8 cellular contexts compared by ENCODE assay signal in genomic region chr10:16891375-16892313, GRCh38.
DNase-seq lines count a peak whose midpoint lies in the region; ATAC-seq and TF ChIP-seq lines count a peak whose summit lies in the region.

No MANE protein-coding gene starts in this region.

- H3K27ac ChIP-seq in trophoblast cell (ENCODE audit: low read depth, low read length) = peak overlapping the region; percentile 34
- H3K27ac ChIP-seq in uterus = peak overlapping the region; percentile 26 to 59

- peak; percentile 70 for ATAC-seq in GM18867 (IDR thresholded peaks at IDR 0.05; ENCODE audit: unreplicated experiment)
- ATAC-seq in HG03196 (IDR thresholded peaks at IDR 0.05; ENCODE audit: unreplicated experiment) = no peak

- H2AK5ac ChIP-seq in trophoblast cell (ENCODE audit: low read length) = no peak overlapping the region

- peak overlapping the region; percentile 62 for H4K12ac ChIP-seq in trophoblast cell (ENCODE audit: low read depth, low read length)

- H3K4me3 ChIP-seq in foreskin fibroblast (ENCODE audit: low read depth in 1 of 2, low read length in 2 of 2) = no peak overlapping the region
- no peak overlapping the region for H3K4me3 ChIP-seq in trophoblast cell (ENCODE audit: low read depth, low read length)
- no peak overlapping the region for H3K4me3 ChIP-seq in uterus

- TF ChIP-seq POLR2A in uterus (IDR thresholded peaks at IDR 0.05) = no peak

- no peak for TF ChIP-seq CTCF in foreskin fibroblast (IDR thresholded peaks at IDR 0.05; ENCODE audit: low read depth, low read length)
- TF ChIP-seq CTCF in uterus (IDR thresholded peaks at IDR 0.05) = peak; percentile 46 to 71 (median 64)

- H3K27me3 ChIP-seq in trophoblast cell (ENCODE audit: insufficient read depth, low read length) (no peaks in the 10 kb centered on the region), uterus (no peaks in the 10 kb centered on the region)

- H3K4ac ChIP-seq in trophoblast cell (ENCODE audit: low read depth, low read length) = no peak overlapping the region

- intact Hi-C loops in uterus (cut with DNase I; ENCODE audit: low total_unique reads) = no loop called here

- H2BK5ac ChIP-seq in trophoblast cell (ENCODE audit: low read depth, low read length, poor library complexity) = peak overlapping the region; percentile 68

- no peak overlapping the region for H3K18ac ChIP-seq in trophoblast cell (ENCODE audit: low read length)

- peak; percentile 7 to 34 for DNase-seq in NOMO-1 (lab: John Stamatoyannopoulos, UW; ENCODE audit: unreplicated experiment in 2 of 2)
- DNase-seq in activated T-cell treated with anti-CD3 and anti-CD28 coated beads for 48 hours (ENCODE audit: low read depth) = peak; percentile 30
- DNase-seq in foreskin fibroblast = peak; percentile 79 to 88
- peak in 1 of 2 donors; percentile 27 for DNase-seq in trophoblast cell
- DNase-seq in uterus = peak; percentile 67 to 69
- no peak for DNase-seq in NCI-H128 (lab: John Stamatoyannopoulos, UW; ENCODE audit: unreplicated experiment)

- H4K8ac ChIP-seq in trophoblast cell (ENCODE audit: low read depth, low read length) = peak overlapping the region; percentile 54

- H2AFZ ChIP-seq in trophoblast cell (ENCODE audit: insufficient read depth, low read length, poor library complexity) = no peak overlapping the region

- no peak overlapping the region for H3K23ac ChIP-seq in trophoblast cell (ENCODE audit: low read length)

- no CpG with 5 or more reads among the region's 12 CpGs for WGBS in trophoblast cell (ENCODE audit: extremely low coverage, insufficient coverage, insufficient read length)

- H3K4me1 ChIP-seq in trophoblast cell (ENCODE audit: control insufficient read depth in 1 of 2, insufficient read depth in 2 of 2, low read length in 2 of 2) = no peaks in the 10 kb centered on the region
- H3K4me1 ChIP-seq in uterus = no peaks in the 10 kb centered on the region

- H4K91ac ChIP-seq in trophoblast cell (ENCODE audit: low read depth, low read length) = no peak overlapping the region

- H3K79me1 ChIP-seq in trophoblast cell (ENCODE audit: low read length) = peaks cover 5% of the 10 kb centered on the region

- no peaks in the 10 kb centered on the region for H3K79me2 ChIP-seq in trophoblast cell (ENCODE audit: control insufficient read depth, insufficient read depth, low read length, poor library complexity)

- H3K14ac ChIP-seq in trophoblast cell (ENCODE audit: low read length) = no peak overlapping the region

- peak overlapping the region; percentile 33 for H2BK120ac ChIP-seq in trophoblast cell (ENCODE audit: insufficient read depth, low read length, poor library complexity)

- H3K36me3 ChIP-seq in trophoblast cell (ENCODE audit: control insufficient read depth in 1 of 2, insufficient read depth in 2 of 2, low read length in 2 of 2) = no peaks in the 10 kb centered on the region
- no peaks in the 10 kb centered on the region for H3K36me3 ChIP-seq in uterus

- H3K9me3 ChIP-seq in trophoblast cell (ENCODE audit: insufficient read depth, low read depth, low read length) (no peaks in the 10 kb centered on the region), uterus (no peaks in the 10 kb centered on the region)

- peak overlapping the region; percentile 55 for H3K4me2 ChIP-seq in trophoblast cell (ENCODE audit: low read length)

- no peak overlapping the region for H3K9ac ChIP-seq in trophoblast cell (ENCODE audit: low read length)

- H2BK12ac ChIP-seq in trophoblast cell (ENCODE audit: low read length) = no peak overlapping the region
